Comparison of ENCODE assay signal across 15 cellular contexts in the genomic region with DNA sequence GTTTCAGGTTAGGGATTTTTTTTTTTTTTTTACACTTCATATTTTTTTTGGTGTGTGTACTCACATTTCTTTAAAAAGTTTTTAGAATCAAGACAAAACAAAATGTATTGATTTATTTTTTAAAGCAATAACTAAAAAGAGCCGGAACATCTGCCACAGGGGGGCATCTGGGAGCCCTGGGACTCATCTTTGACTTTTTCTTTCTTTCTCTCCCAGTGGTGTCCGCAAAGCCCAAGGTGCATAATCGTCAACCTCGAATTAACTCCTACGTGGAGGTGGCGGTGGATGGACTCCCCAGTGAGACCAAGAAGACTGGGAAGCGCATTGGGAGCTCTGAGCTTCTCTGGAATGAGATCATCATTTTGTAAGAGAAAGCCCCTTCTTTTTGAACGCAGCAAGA. TPM values are rescaled to one million over a fixed set of nuclear protein-coding genes. Genes with fewer than 3 reads are reported as not detected.
A peak's percentile ranks its signal among the peaks of the same experiment; 100 is the strongest.
DNase-seq lines count a peak whose midpoint lies in the region; ATAC-seq and TF ChIP-seq lines count a peak whose summit lies in the region.
"Had no signal": no experiment of that assay in that cellular context is flagged by ENCODE, and none has a peak within 500 bp of the region (broad histone marks: within the 10 kb centered on the region; RNA-seq: fewer than 3 reads in every experiment).

No MANE protein-coding gene starts in this region.

- H3K36me3 ChIP-seq in WERI-Rb-1 (no peaks in the 10 kb centered on the region; the same call in 1 of the 2 replicates), psoas muscle (ENCODE audit: insufficient read depth in 1 of 2, low read depth in 1 of 2) (peaks cover 0 to 28% of the 10 kb centered on the region in 2 donors), left lung (peaks cover 0 to 50% of the 10 kb centered on the region in 2 donors)

- no peaks in the 10 kb centered on the region for H3K4me1 Mint-ChIP-seq in activated CD8-positive, alpha-beta T cell treated with anti-CD3 and anti-CD28 coated beads for 36 hours (ENCODE audit: low read depth)

- H3K36me3 Mint-ChIP-seq in activated CD8-positive, alpha-beta T cell treated with anti-CD3 and anti-CD28 coated beads for 36 hours (ENCODE audit: low read depth), result peaks cover 5% of the 10 kb centered on the region

- no peak for ATAC-seq in psoas muscle
- no peak for ATAC-seq in left lung
- no peak for ATAC-seq in GM21619 (IDR thresholded peaks at IDR 0.05; ENCODE audit: unreplicated experiment)
- no peak for ATAC-seq in activated CD8-positive, alpha-beta T cell treated with anti-CD3 and anti-CD28 coated beads for 36 hours

- peak; percentile 21; the same call in 1 of the 2 replicates for TF ChIP-seq CTCF in WERI-Rb-1 (IDR thresholded peaks at IDR 0.05; ENCODE audit: low read depth, low read length)
- TF ChIP-seq CTCF in fibroblast of the aortic adventitia (IDR thresholded peaks at IDR 0.05; ENCODE audit: insufficient read depth, low read length), result peak; percentile 57
- peak; percentile 26 for TF ChIP-seq CTCF in psoas muscle (IDR thresholded peaks at IDR 0.05)
- TF ChIP-seq CTCF in left lung (IDR thresholded peaks at IDR 0.05), result no peak
- no peak for TF ChIP-seq CTCF in activated CD8-positive, alpha-beta T cell treated with anti-CD3 and anti-CD28 coated beads for 36 hours (IDR thresholded peaks at IDR 0.05)

- H3K9me3 ChIP-seq in WERI-Rb-1 (ENCODE audit: severe bottlenecking) (no peaks in the 10 kb centered on the region), psoas muscle (no peaks in the 10 kb centered on the region), left lung (no peaks in the 10 kb centered on the region)
- H3K9me3 ChIP-seq: esophagus squamous epithelium, SJSA1 had no signal

- intact Hi-C loops in psoas muscle (cut with DNase I), result loop anchor here in 1 of 2 donors (2.0 kb wide), 1 partner anchor 62 kb away; no protein-coding TSS in a partner anchor
- intact Hi-C loops in left lung (cut with DNase I), result loop anchor here in 1 of 2 donors (5.0 kb wide), 1 partner anchor 129 kb away; no protein-coding TSS in a partner anchor
- intact Hi-C loops in activated CD8-positive, alpha-beta T cell treated with anti-CD3 and anti-CD28 coated beads for 36 hours (cut with micrococcal nuclease), result loop anchor here (5.0 kb wide), 1 partner anchor 134 kb away; no protein-coding TSS in a partner anchor

- H3K9me3 Mint-ChIP-seq in activated CD8-positive, alpha-beta T cell treated with anti-CD3 and anti-CD28 coated beads for 36 hours, result no peaks in the 10 kb centered on the region
- H3K9me3 Mint-ChIP-seq: activated naive CD8-positive, alpha-beta T cell treated with anti-CD3 and anti-CD28 coated beads, Interleukin-2, amount 10 ng/mL, durations not matched to agents 7 days and 5 days; memory B cell had no signal

- H3K27me3 ChIP-seq in WERI-Rb-1 (ENCODE audit: insufficient read depth, low read depth, severe bottlenecking) (no peaks in the 10 kb centered on the region), psoas muscle (ENCODE audit: insufficient read depth in 3 of 3, low read length in 2 of 3) (no peaks in the 10 kb centered on the region), left lung (no peaks in the 10 kb centered on the region)
- H3K27me3 ChIP-seq: esophagus squamous epithelium, SJSA1 had no signal

- H3K4me1 ChIP-seq in psoas muscle (no peaks in the 10 kb centered on the region), left lung (peaks cover 0 to 5% of the 10 kb centered on the region in 2 donors)

- 62 to 66% (median 66%) methylated on average over 8 of the region's 8 CpGs for WGBS in psoas muscle, 3 donors

- POLR2A ChIA-PET in activated CD8-positive, alpha-beta T cell treated with anti-CD3 and anti-CD28 coated beads for 36 hours (lab: Charles Lee), result no interaction called here

- CTCF ChIA-PET in activated CD8-positive, alpha-beta T cell treated with anti-CD3 and anti-CD28 coated beads for 36 hours (lab: Charles Lee), result no interaction called here

- DNase-seq in EH (ENCODE audit: low read depth) (peak; percentile 12), WERI-Rb-1 (no peak), fibroblast of the aortic adventitia (ENCODE audit: low read depth) (peak; percentile 30), psoas muscle (no peak), left lung (no peak), NCI-H524 (lab: John Stamatoyannopoulos, UW) (no peak)
- no peak for DNase-seq in activated CD8-positive, alpha-beta T cell treated with anti-CD3 and anti-CD28 coated beads for 36 hours
- DNase-seq: activated naive CD8-positive, alpha-beta T cell treated with anti-CD3 and anti-CD28 coated beads, Interleukin-2, amount 10 ng/mL, durations not matched to agents 7 days and 5 days; DND-41; esophagus squamous epithelium; NCI-H226 had no signal

- H3K4me3 ChIP-seq in WERI-Rb-1 (ENCODE audit: low read depth, low read length) (no peak overlapping the region), fibroblast of the aortic adventitia (ENCODE audit: low read depth, low read length) (no peak overlapping the region), psoas muscle (no peak overlapping the region), left lung (no peak overlapping the region)
- H3K4me3 ChIP-seq: esophagus squamous epithelium, SJSA1 had no signal

- H3K27me3 Mint-ChIP-seq in activated CD8-positive, alpha-beta T cell treated with anti-CD3 and anti-CD28 coated beads for 36 hours, result no peaks in the 10 kb centered on the region
- H3K27me3 Mint-ChIP-seq: activated naive CD8-positive, alpha-beta T cell treated with anti-CD3 and anti-CD28 coated beads, Interleukin-2, amount 10 ng/mL, durations not matched to agents 7 days and 5 days; memory B cell had no signal

- no peak overlapping the region for H3K4me3 Mint-ChIP-seq in activated CD8-positive, alpha-beta T cell treated with anti-CD3 and anti-CD28 coated beads for 36 hours
- H3K4me3 Mint-ChIP-seq: activated naive CD8-positive, alpha-beta T cell treated with anti-CD3 and anti-CD28 coated beads, Interleukin-2, amount 10 ng/mL, durations not matched to agents 7 days and 5 days; memory B cell had no signal

- H3K27ac ChIP-seq in WERI-Rb-1 (no peak overlapping the region), psoas muscle (no peak overlapping the region), left lung (no peak overlapping the region)
- H3K27ac ChIP-seq: esophagus squamous epithelium, KMS-11, SJSA1 had no signal

- no peak overlapping the region for H3K27ac Mint-ChIP-seq in activated CD8-positive, alpha-beta T cell treated with anti-CD3 and anti-CD28 coated beads for 36 hours
- H3K27ac Mint-ChIP-seq: activated naive CD8-positive, alpha-beta T cell treated with anti-CD3 and anti-CD28 coated beads, Interleukin-2, amount 10 ng/mL, durations not matched to agents 7 days and 5 days; memory B cell had no signal

RNA-seq across cellular contexts. Expression of a gene that starts 36.3 kb away (rescaled TPM):
- total RNA-seq in fibroblast of the aortic adventitia (ENCODE audit: low replicate concordance) (28.5 and 28.7 TPM in 2 replicates), psoas muscle (10 to 100 TPM; 18.6 to 26.0 (median 20.5) TPM), left lung (10 to 100 TPM; 67.9 to 73.0 TPM)
- 10 to 100 TPM; 12.2 to 19.0 (median 18.4) TPM for polyA plus RNA-seq in psoas muscle
- total RNA-seq in activated CD8-positive, alpha-beta T cell treated with anti-CD3 and anti-CD28 coated beads for 36 hours, result 10 to 100 TPM; 30.7 to 35.1 TPM

RNA-seq across cellular contexts. Expression of a gene that starts 43.7 kb away (rescaled TPM):
- 27.0 and 35.8 TPM in 2 replicates for total RNA-seq in fibroblast of the aortic adventitia (ENCODE audit: low replicate concordance)
- 10 to 100 TPM; 29.3 to 53.5 (median 43.0) TPM for total RNA-seq in psoas muscle
- polyA plus RNA-seq in psoas muscle, result 10 to 100 TPM; 33.0 to 60.6 (median 36.5) TPM
- total RNA-seq in left lung, result 10 to 100 TPM; 29.9 to 42.2 TPM
- 100 to 1,000 TPM; 139 to 146 TPM for total RNA-seq in activated CD8-positive, alpha-beta T cell treated with anti-CD3 and anti-CD28 coated beads for 36 hours

Comparison
In these comparisons a context has a peak if more than half of its experiments do, and no peak if none do; other contexts are left out.
1. DNase-seq: peak in EH (single experiment) and fibroblast of the aortic adventitia (single experiment); none in WERI-Rb-1 (single experiment), psoas muscle (0 of 2), left lung (0 of 2), activated CD8-positive, alpha-beta T cell treated with anti-CD3 and anti-CD28 coated beads for 36 hours (single experiment) and NCI-H524 (0 of 2).
2. CTCF ChIP-seq: peak in WERI-Rb-1 (single experiment), fibroblast of the aortic adventitia (single experiment) and psoas muscle (single experiment); none in left lung (0 of 2) and activated CD8-positive, alpha-beta T cell treated with anti-CD3 and anti-CD28 coated beads for 36 hours (single experiment).